ENCODE assay signal across 8 cellular contexts in the genomic region with DNA sequence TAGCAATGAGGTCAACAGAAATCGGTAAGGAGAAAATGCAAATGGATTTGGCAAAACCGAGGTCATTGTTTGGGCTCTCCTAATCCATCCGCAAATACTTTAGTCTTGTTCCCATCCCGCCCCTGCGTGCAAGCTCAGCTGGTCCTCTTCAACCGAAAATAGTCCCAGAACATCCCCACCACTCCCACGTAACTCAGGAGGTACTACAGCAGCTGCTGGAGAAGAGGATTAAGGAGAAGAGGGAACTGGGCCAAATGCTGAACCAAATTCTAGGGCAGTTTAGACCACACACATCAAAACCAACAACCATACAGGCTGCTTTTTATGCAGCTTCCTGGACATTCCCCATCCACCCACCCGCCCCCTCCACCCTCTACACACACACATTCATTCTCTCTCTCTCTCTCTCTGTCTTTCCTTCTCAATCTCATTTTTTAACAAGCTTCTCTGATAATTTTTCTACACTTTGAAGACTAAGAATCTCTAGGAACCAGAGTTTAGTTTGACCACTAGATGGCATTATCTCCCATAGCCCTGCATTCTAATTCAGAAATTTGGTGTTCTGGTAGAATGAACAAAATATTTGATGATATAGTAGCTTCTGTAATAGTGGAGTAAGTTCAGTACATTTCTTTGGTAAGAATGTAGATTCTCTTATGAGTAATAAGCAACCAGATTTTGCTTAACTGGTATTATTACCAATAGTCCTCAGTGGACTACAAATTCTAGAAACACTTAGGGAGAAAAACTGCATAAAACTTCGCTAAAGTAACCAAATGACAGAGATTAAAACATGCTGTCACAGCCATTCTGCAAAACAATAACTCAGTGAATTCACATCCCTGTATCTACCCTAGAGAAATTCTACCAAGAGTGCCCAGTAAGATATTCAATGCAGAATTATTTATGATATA. TPM values are rescaled to one million over a fixed set of nuclear protein-coding genes. Genes with fewer than 3 reads are reported as not detected.
DNase-seq lines count a peak whose midpoint lies in the region; ATAC-seq, FAIRE-seq and TF ChIP-seq lines count a peak whose summit lies in the region.

No MANE protein-coding gene starts in this region.

- TF ChIP-seq EP300 in tibial nerve (IDR thresholded peaks at IDR 0.05): no peak
- TF ChIP-seq EP300 in suprapubic skin (IDR thresholded peaks at IDR 0.05): no peak

- H2AFZ ChIP-seq in ACC112 (ENCODE audit: low read length, unreplicated experiment): peak overlapping the region; percentile 60
- H2AFZ ChIP-seq in keratinocyte (ENCODE audit: control insufficient read depth, low read length): no peak overlapping the region

- no peaks in the 10 kb centered on the region for H3K27me3 ChIP-seq in ACC112 (ENCODE audit: insufficient read depth, low read length)
- no peaks in the 10 kb centered on the region for H3K27me3 ChIP-seq in body of pancreas
- H3K27me3 ChIP-seq in keratinocyte (ENCODE audit: control insufficient read depth, extremely low read depth, insufficient read depth, low read length): no peaks in the 10 kb centered on the region
- no peaks in the 10 kb centered on the region for H3K27me3 ChIP-seq in tibial nerve
- no peaks in the 10 kb centered on the region for H3K27me3 ChIP-seq in suprapubic skin

- no peak overlapping the region for H3K4me2 ChIP-seq in keratinocyte (ENCODE audit: control insufficient read depth, extremely low read depth, insufficient read depth, low read depth, low read length)

- no peaks in the 10 kb centered on the region for H3K9me3 ChIP-seq in body of pancreas
- H3K9me3 ChIP-seq in keratinocyte (ENCODE audit: control insufficient read depth, low read depth, low read length): no peaks in the 10 kb centered on the region
- no peaks in the 10 kb centered on the region for H3K9me3 ChIP-seq in tibial nerve
- no peaks in the 10 kb centered on the region for H3K9me3 ChIP-seq in suprapubic skin

- H3K79me2 ChIP-seq in ACC112 (ENCODE audit: control insufficient read depth, insufficient read depth, low read length, unreplicated experiment): peaks cover 41% of the 10 kb centered on the region
- H3K79me2 ChIP-seq in keratinocyte (ENCODE audit: control insufficient read depth, insufficient read depth, low read length): no peaks in the 10 kb centered on the region

- TF ChIP-seq CTCF in GM12864 (IDR thresholded peaks at IDR 0.05; ENCODE audit: low read depth, low read length, missing control alignments) (peak; percentile 51), body of pancreas (IDR thresholded peaks at IDR 0.05) (peak; percentile 57 to 87 (median 63)), keratinocyte (optimal IDR thresholded peaks at IDR 0.05 in 1 of 3, IDR thresholded peaks at IDR 0.05 in 1 of 3, conservative IDR thresholded peaks at IDR 0.05 in 1 of 3; ENCODE audit: extremely low read depth in 1 of 3, insufficient read depth in 2 of 3, low read length in 3 of 3) (peak in 2 of 3 experiments; percentile 49 to 50), tibial nerve (IDR thresholded peaks at IDR 0.05) (peak; percentile 50 to 74 (median 58)), suprapubic skin (IDR thresholded peaks at IDR 0.05) (peak in 1 of 2 donors; percentile 53)

- no peaks in the 10 kb centered on the region for H4K20me1 ChIP-seq in keratinocyte (ENCODE audit: control insufficient read depth, extremely low read depth, insufficient read depth, low read length)

- H3K27ac ChIP-seq in ACC112 (ENCODE audit: low read depth, low read length): peak overlapping the region; percentile 79
- no peak overlapping the region for H3K27ac ChIP-seq in body of pancreas
- H3K27ac ChIP-seq in keratinocyte (ENCODE audit: control insufficient read depth, insufficient read depth, low read length): no peak overlapping the region
- H3K27ac ChIP-seq in tibial nerve: peak overlapping the region in 2 of 4 donors; percentile 9 to 51
- H3K27ac ChIP-seq in suprapubic skin: no peak overlapping the region

- no peak for ATAC-seq in body of pancreas

- DNase-seq in GM12864 (ENCODE audit: low read depth): no peak
- peak; percentile 31 for DNase-seq in NCI-H2227 (lab: John Stamatoyannopoulos, UW; ENCODE audit: unreplicated experiment)
- DNase-seq in body of pancreas: peak in 1 of 4 donors; percentile 10
- no peak for DNase-seq in keratinocyte (ENCODE audit: low read depth, low spot score)
- DNase-seq in tibial nerve (ENCODE audit: low spot score in 2 of 2): no peak
- no peak for DNase-seq in activated CD4-positive, alpha-beta T cell treated with anti-CD3 and anti-CD28 coated beads for 1 hour
- DNase-seq in suprapubic skin (ENCODE audit: low spot score in 2 of 2): no peak

- FAIRE-seq in keratinocyte (lab: Jason Lieb, UNC): peak; percentile 44

- peak overlapping the region; percentile 40 for H3K4me3 ChIP-seq in ACC112 (ENCODE audit: low read depth, low read length)
- no peak overlapping the region for H3K4me3 ChIP-seq in GM12864 (ENCODE audit: low read depth, low read length)
- no peak overlapping the region for H3K4me3 ChIP-seq in body of pancreas
- no peak overlapping the region for H3K4me3 ChIP-seq in keratinocyte (ENCODE audit: control insufficient read depth in 2 of 3, extremely low read depth in 1 of 3, insufficient read depth in 2 of 3, low read depth in 1 of 3, low read length in 3 of 3)
- H3K4me3 ChIP-seq in tibial nerve: no peak overlapping the region
- H3K4me3 ChIP-seq in suprapubic skin: no peak overlapping the region

- TF ChIP-seq POLR2A in body of pancreas (IDR thresholded peaks at IDR 0.05) (no peak), tibial nerve (IDR thresholded peaks at IDR 0.05) (no peak), suprapubic skin (IDR thresholded peaks at IDR 0.05) (no peak)

- H3K4me1 ChIP-seq in ACC112 (ENCODE audit: control insufficient read depth, insufficient read depth, low read length, unreplicated experiment) (peaks cover 56% of the 10 kb centered on the region), body of pancreas (no peaks in the 10 kb centered on the region), keratinocyte (ENCODE audit: control insufficient read depth, extremely low read depth, insufficient read depth, low read length) (peaks cover 11% of the 10 kb centered on the region), tibial nerve (peaks cover 0 to 15% (median 2%) of the 10 kb centered on the region in 4 donors), suprapubic skin (peaks cover 3% of the 10 kb centered on the region)

- H3K9ac ChIP-seq in keratinocyte (ENCODE audit: control insufficient read depth, extremely low read depth, insufficient read depth, low read length): no peak overlapping the region

- 22 to 26% methylated on average over 9 of the region's 9 CpGs for WGBS in body of pancreas, 2 donors
- 16 to 24% methylated on average over 9 of the region's 9 CpGs for WGBS in tibial nerve, 2 donors
- WGBS in suprapubic skin: 29% methylated on average over 9 of the region's 9 CpGs

- dilution Hi-C loops in keratinocyte (cut with MboI; ENCODE audit: extremely low pct_ligation_motif_present, low sequenced_read_pairs): no loop called here

- H3K9me1 ChIP-seq in keratinocyte (ENCODE audit: control insufficient read depth, extremely low read depth, insufficient read depth, low read length): no peaks in the 10 kb centered on the region

- intact Hi-C loops in body of pancreas (cut with DNase I): loop anchor here (5.0 kb wide), 1 partner anchor 419 kb away; no protein-coding TSS in a partner anchor

- H3K36me3 ChIP-seq in ACC112 (ENCODE audit: insufficient read depth, low read length) (peaks cover 14% of the 10 kb centered on the region; the same call in 1 of the 2 replicates), body of pancreas (replicated peaks in 1 of 2; ENCODE audit: insufficient read depth in 1 of 2, low read depth in 2 of 2) (no peaks in the 10 kb centered on the region), keratinocyte (ENCODE audit: control insufficient read depth in 2 of 2, extremely low read depth in 1 of 2, insufficient read depth in 2 of 2, low read length in 2 of 2) (peaks cover 0 to 5% of the 10 kb centered on the region in 2 experiments), tibial nerve (no peaks in the 10 kb centered on the region), suprapubic skin (no peaks in the 10 kb centered on the region)

RNA-seq across cellular contexts. Expression of a gene that starts 52.1 kb away (rescaled TPM):
- total RNA-seq in body of pancreas: under 1 TPM in 1 of 2 donors, not detected in 1; 0.26 TPM
- 0.77 to 1.0 TPM (median 0.77 TPM) in 3 replicates for polyA plus RNA-seq in keratinocyte
- polyA plus RNA-seq in keratinocyte (2011; ENCODE audit: low read depth): 2.3 TPM
- polyA plus RNA-seq in keratinocyte (2011; cell fraction: cytosol; rRNA removed): 0.48 and 0.86 TPM in 2 replicates
- 0.22 and 0.27 TPM in 2 replicates for polyA plus RNA-seq in keratinocyte (2011; cell fraction: nucleus; rRNA removed)
- 0.91 and 1.2 TPM in 2 replicates for polyA plus RNA-seq in keratinocyte (2012; ENCODE audit: low replicate concordance)
- polyA minus RNA-seq in keratinocyte: 0.51 to 0.89 TPM in 2 of 3 replicates, not detected in the other
- not detected for polyA minus RNA-seq in keratinocyte (2011; cell fraction: cytosol; rRNA and poly(A)+ RNA removed)
- polyA minus RNA-seq in keratinocyte (2011; cell fraction: nucleus; rRNA and poly(A)+ RNA removed): not detected in 2 replicates
- 1 to 10 TPM; 2.0 to 7.8 (median 3.3) TPM for total RNA-seq in tibial nerve
- not detected for total RNA-seq in suprapubic skin
